In the genomic region with DNA sequence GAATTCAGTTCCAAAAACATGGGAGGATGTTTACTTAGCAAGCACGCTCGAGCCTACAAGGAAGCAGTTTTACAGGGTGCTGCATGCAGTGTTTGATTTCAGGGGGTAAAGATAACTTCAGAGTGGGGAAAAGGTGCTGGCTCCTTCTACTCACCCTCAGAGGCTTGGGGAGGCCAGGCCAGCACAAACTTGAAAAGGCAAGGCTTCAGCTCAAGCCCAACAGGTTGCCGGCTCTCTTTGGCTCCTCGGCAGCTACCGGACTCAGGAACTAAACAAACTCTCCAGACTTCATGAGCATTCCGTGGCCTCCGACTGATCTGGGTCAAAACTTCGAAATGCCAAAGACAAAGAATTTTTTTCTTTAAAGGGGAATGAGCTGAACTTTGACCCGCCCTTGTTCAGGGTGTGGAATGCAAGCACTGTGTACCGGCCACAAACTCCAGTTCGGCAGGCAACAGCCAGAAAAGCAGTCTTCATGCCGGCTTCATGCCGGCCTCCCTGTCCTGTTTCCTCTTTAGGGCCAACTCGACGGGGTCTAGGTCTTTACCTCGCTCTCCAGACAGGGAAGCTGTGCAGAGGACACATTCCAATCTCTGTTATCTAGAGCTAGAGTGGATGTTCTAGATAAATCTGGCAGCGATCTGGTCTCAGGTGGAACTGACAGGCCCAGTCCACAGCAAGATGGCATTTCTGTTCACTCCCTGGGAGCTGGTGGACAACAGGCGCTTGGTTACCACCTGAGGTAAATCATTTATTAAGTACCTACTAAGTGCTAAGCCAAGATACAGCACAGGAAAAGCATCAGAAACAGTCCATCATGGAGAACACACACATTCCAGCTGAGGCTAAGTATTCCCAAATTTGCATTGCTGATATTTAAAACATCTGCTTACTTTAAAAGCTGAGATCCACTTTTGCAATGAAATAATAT, we compare ENCODE assay signal across 9 cellular contexts.
A peak's percentile ranks its signal among the peaks of the same experiment; 100 is the strongest.
DNase-seq lines count a peak whose midpoint lies in the region; ATAC-seq and TF ChIP-seq lines count a peak whose summit lies in the region.
"Had no signal": no experiment of that assay in that cellular context is flagged by ENCODE, and none has a peak within 500 bp of the region (broad histone marks: within the 10 kb centered on the region; RNA-seq: fewer than 3 reads in every experiment).

No MANE protein-coding gene starts in this region.

- H3F3A ChIP-seq in PC-3 (ENCODE audit: low read length, unreplicated experiment), result peaks cover 5% of the 10 kb centered on the region

- H3K36me3 ChIP-seq in PC-3 (ENCODE audit: low read depth, low read length) (no peaks in the 10 kb centered on the region; the same call in 1 of the 2 replicates), esophagus squamous epithelium (peaks cover 0 to 3% (median 0%) of the 10 kb centered on the region in 3 donors), prostate gland (no peaks in the 10 kb centered on the region)

- DNase-seq in DMS153 treated with DMSO at 0.1 percent for 48 hours (lab: John Stamatoyannopoulos, UW; ENCODE audit: unreplicated experiment) (peak; percentile 87), PC-3 (peak; percentile 64), esophagus squamous epithelium (lab: John Stamatoyannopoulos, UW) (no peak), prostate gland (ENCODE audit: low spot score) (peak; percentile 73), NCI-H146 treated with DMSO at 0.1 percent for 48 hours (lab: John Stamatoyannopoulos, UW; ENCODE audit: unreplicated experiment) (no peak), GM19240 (ENCODE audit: insufficient read length, low spot score) (no peak)
- DNase-seq: RPMI8226 had no signal

- TF ChIP-seq POLR2A in esophagus squamous epithelium (IDR thresholded peaks at IDR 0.05) (peak in 1 of 4 donors; percentile 31), prostate gland (IDR thresholded peaks at IDR 0.05) (peak; percentile 23)

- WGBS in esophagus squamous epithelium, 2 donors, result 19 to 25% methylated on average over 17 to 18 of the region's 18 CpGs
- WGBS in prostate gland, result 17% methylated on average over 18 of the region's 18 CpGs

- H3K9me2 ChIP-seq in PC-3 (replicated peaks; ENCODE audit: low read length), result no peaks in the 10 kb centered on the region

- CTCF ChIA-PET in PC-3 (lab: Charles Lee), result interaction anchor here (0.9 to 1.8 kb wide), 2 partner anchors 42 to 49 kb away, joined by 3 to 8 read pairs; no protein-coding TSS in a partner anchor

- H3K27me3 ChIP-seq in PC-3 (ENCODE audit: low read length) (no peaks in the 10 kb centered on the region), esophagus squamous epithelium (no peaks in the 10 kb centered on the region), prostate gland (replicated peaks; ENCODE audit: insufficient read depth) (no peaks in the 10 kb centered on the region)

- H3K4me3 ChIP-seq in PC-3 (ENCODE audit: low read length) (peak overlapping the region; percentile 53), esophagus squamous epithelium (peak overlapping the region; percentile 8 to 75 (median 29)), prostate gland (peak overlapping the region in 1 of 2 donors; percentile 9)

- H3K27ac ChIP-seq in PC-3 (ENCODE audit: low read length) (peak overlapping the region; percentile 90), esophagus squamous epithelium (peak overlapping the region; percentile 90 to 98 (median 96)), prostate gland (peak overlapping the region; percentile 99)

- H4K20me1 ChIP-seq in PC-3 (ENCODE audit: low read length), result no peaks in the 10 kb centered on the region

- no peak for TF ChIP-seq CTCF in PC-3 (conservative IDR thresholded peaks at IDR 0.05; ENCODE audit: low read depth, low read length)
- peak in 1 of 6 experiments; percentile 2 for TF ChIP-seq CTCF in esophagus squamous epithelium (IDR thresholded peaks at IDR 0.05)
- TF ChIP-seq CTCF in prostate gland (IDR thresholded peaks at IDR 0.05), result no peak

- TSS peak; percentile 90 for BruUV-seq in PC-3 (replicated peaks; lab: Mats Ljungman, UMichigan)

- peak; percentile 70 for ATAC-seq in PC-3
- ATAC-seq in HG03469 (IDR thresholded peaks at IDR 0.05; ENCODE audit: unreplicated experiment), result no peak
- no peak for ATAC-seq in HG03196 (IDR thresholded peaks at IDR 0.05; ENCODE audit: unreplicated experiment)

- no peaks in the 10 kb centered on the region for H3K9me3 ChIP-seq in PC-3 (ENCODE audit: low read length)
- H3K9me3 ChIP-seq in esophagus squamous epithelium, result no peaks in the 10 kb centered on the region
- H3K9me3 ChIP-seq in prostate gland, result no peaks in the 10 kb centered on the region

- intact Hi-C loops in PC-3 (cut with micrococcal nuclease), result loop anchor here (5.0 kb wide), 1 partner anchor 120 kb away; no protein-coding TSS in a partner anchor
- intact Hi-C loops in esophagus squamous epithelium (cut with DNase I), result loop anchor here (5.0 to 10.0 kb wide), 2 partner anchors 40 to 138 kb away; no protein-coding TSS in a partner anchor
- intact Hi-C loops in prostate gland (cut with DNase I), result loop anchor here (5.0 kb wide), 2 partner anchors 135 to 415 kb away; a partner anchor contains a TSS

- POLR2A ChIA-PET in PC-3 (lab: Charles Lee; ENCODE audit: unreplicated experiment), result interaction anchor here (0.6 kb wide), 1 partner anchor 1812 kb away, joined by 3 read pairs; no protein-coding TSS in a partner anchor

- H3K4me1 ChIP-seq in PC-3 (ENCODE audit: insufficient read depth, low read length) (peaks cover 43% of the 10 kb centered on the region), esophagus squamous epithelium (peaks cover 47 to 95% (median 77%) of the 10 kb centered on the region in 3 donors), prostate gland (replicated peaks) (peaks cover 38% of the 10 kb centered on the region)

- H3K9ac ChIP-seq in PC-3 (ENCODE audit: low read length), result peak overlapping the region; percentile 67

- H2AFZ ChIP-seq in PC-3 (ENCODE audit: low read length), result peak overlapping the region; percentile 42

- peaks cover 76% of the 10 kb centered on the region for H3K79me2 ChIP-seq in PC-3 (ENCODE audit: low read length)

- peak overlapping the region; percentile 78 for H3K4me2 ChIP-seq in PC-3 (ENCODE audit: low read length)

Comparison
In these comparisons a context has a peak if more than half of its experiments do, and no peak if none do; other contexts are left out.
1. DNase-seq: peak in DMS153 treated with DMSO at 0.1 percent for 48 hours (single experiment), PC-3 (single experiment) and prostate gland (single experiment); none in esophagus squamous epithelium (single experiment), NCI-H146 treated with DMSO at 0.1 percent for 48 hours (single experiment) and GM19240 (single experiment).
2. Peak in every context shown above with its lines, with median percentiles within 50 percentile points of each other: H3K27ac ChIP-seq.